In the genomic region with DNA sequence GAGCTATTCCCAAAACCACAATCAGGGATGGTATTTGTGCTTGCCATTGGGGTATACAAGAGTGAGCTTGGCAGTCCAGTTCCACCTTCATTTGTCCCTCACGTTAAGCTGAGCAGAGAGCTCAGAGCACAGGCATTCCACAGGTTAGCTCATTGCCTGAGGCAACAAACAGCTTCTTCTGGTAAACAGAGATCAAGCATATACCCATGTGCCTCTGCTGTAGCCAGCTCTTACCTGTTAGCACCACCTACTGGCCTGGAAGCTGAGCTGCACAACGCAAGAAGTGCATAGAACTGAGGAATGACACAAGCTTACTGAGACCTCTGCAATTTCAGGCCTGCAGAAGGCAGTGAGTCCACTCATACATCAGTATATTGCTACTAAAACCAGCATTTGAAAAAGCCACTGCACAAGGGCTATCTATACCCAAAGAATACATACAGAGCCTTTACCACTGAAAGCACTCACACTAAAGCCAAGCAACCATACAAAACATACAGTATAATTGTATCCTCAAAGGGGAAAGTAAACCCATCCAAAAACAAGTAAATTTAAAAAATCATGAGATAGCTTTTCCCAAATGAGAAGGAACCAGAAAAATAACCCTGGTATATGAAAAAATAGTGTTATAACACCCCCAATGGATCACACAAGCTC, we compare ENCODE assay signal across 8 cellular contexts.
A peak's percentile ranks its signal among the peaks of the same experiment; 100 is the strongest.
DNase-seq lines count a peak whose midpoint lies in the region; ATAC-seq lines count a peak whose summit lies in the region.

No MANE protein-coding gene starts in this region.

- no peak overlapping the region for H3K27ac Mint-ChIP-seq in natural killer cell treated with Interleukin-12 subunit alpha and Interleukin-12 subunit beta and Interleukin-15 and Interleukin-18, amount 100 ng/mL, for 72 hours

- no peaks in the 10 kb centered on the region for H3K36me3 Mint-ChIP-seq in natural killer cell treated with Interleukin-12 subunit alpha and Interleukin-12 subunit beta and Interleukin-15 and Interleukin-18, amount 100 ng/mL, for 72 hours

- peaks cover 3% of the 10 kb centered on the region for H3K9me3 Mint-ChIP-seq in natural killer cell treated with Interleukin-12 subunit alpha and Interleukin-12 subunit beta and Interleukin-15 and Interleukin-18, amount 100 ng/mL, for 72 hours

- H3K27me3 Mint-ChIP-seq in natural killer cell treated with Interleukin-12 subunit alpha and Interleukin-12 subunit beta and Interleukin-15 and Interleukin-18, amount 100 ng/mL, for 72 hours = no peaks in the 10 kb centered on the region

- no peaks in the 10 kb centered on the region for H3K4me1 Mint-ChIP-seq in natural killer cell treated with Interleukin-12 subunit alpha and Interleukin-12 subunit beta and Interleukin-15 and Interleukin-18, amount 100 ng/mL, for 72 hours (ENCODE audit: low read depth in 2 of 2)

- DNase-seq in A172 (ENCODE audit: low spot score) = peak; percentile 25
- peak; percentile 17 for DNase-seq in NCI-H2081 treated with DMSO at 0.1 percent for 48 hours (lab: John Stamatoyannopoulos, UW)
- DNase-seq in ecto neural progenitor cell (ENCODE audit: low spot score) = peak; percentile 59
- DNase-seq in glomerular visceral epithelial cell (ENCODE audit: extremely low spot score) = no peak
- no peak for DNase-seq in natural killer cell treated with Interleukin-12 subunit alpha and Interleukin-12 subunit beta and Interleukin-15 and Interleukin-18, amount 100 ng/mL, for 72 hours (ENCODE audit: low spot score)
- no peak for DNase-seq in NCI-H2196 treated with DMSO at 0.1 percent for 48 hours (lab: John Stamatoyannopoulos, UW; ENCODE audit: unreplicated experiment)

- H3K4me3 Mint-ChIP-seq in natural killer cell treated with Interleukin-12 subunit alpha and Interleukin-12 subunit beta and Interleukin-15 and Interleukin-18, amount 100 ng/mL, for 72 hours = no peak overlapping the region

- ATAC-seq in GM18519 (IDR thresholded peaks at IDR 0.05; ENCODE audit: low FRiP score, unreplicated experiment) (peak; percentile 99), HG02885 (IDR thresholded peaks at IDR 0.05; ENCODE audit: poor library complexity, unreplicated experiment) (peak; percentile 96)
- no peak for ATAC-seq in natural killer cell treated with Interleukin-12 subunit alpha and Interleukin-12 subunit beta and Interleukin-15 and Interleukin-18, amount 100 ng/mL, for 72 hours

Comparison
In these comparisons a context has a peak if more than half of its experiments do, and no peak if none do; other contexts are left out.
1. DNase-seq: peak in A172 (single experiment), NCI-H2081 treated with DMSO at 0.1 percent for 48 hours (single experiment) and ecto neural progenitor cell (single experiment); none in glomerular visceral epithelial cell (single experiment), natural killer cell treated with Interleukin-12 subunit alpha and Interleukin-12 subunit beta and Interleukin-15 and Interleukin-18, amount 100 ng/mL, for 72 hours (single experiment) and NCI-H2196 treated with DMSO at 0.1 percent for 48 hours (single experiment).
2. ATAC-seq: peak in GM18519 (single experiment) and HG02885 (single experiment); none in natural killer cell treated with Interleukin-12 subunit alpha and Interleukin-12 subunit beta and Interleukin-15 and Interleukin-18, amount 100 ng/mL, for 72 hours (0 of 2).